Comparison of ENCODE assay signal across 21 cellular contexts in the genomic region with DNA sequence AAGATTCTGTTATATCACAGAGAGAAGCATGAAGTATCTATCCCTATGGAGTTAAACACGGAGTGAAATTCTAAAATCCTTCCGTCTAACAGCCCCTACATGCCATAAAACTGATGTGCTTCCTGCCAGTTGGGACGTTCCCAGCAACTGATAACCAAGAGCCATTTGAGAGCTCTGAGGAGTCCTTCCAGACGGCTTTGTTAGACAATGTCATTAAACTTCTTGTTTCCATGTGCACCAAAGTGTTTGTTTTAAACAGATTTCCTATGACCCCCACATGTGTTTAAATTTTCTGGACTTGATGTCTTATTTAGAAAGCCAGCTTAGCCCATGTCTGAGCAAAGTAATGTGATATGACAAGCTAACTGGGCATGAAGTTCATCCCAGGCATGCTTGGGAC. TPM values are rescaled to one million over a fixed set of nuclear protein-coding genes. Genes with fewer than 3 reads are reported as not detected.
DNase-seq lines count a peak whose midpoint lies in the region; TF ChIP-seq lines count a peak whose summit lies in the region.
"Had no signal": no experiment of that assay in that cellular context is flagged by ENCODE, and none has a peak within 500 bp of the region (broad histone marks: within the 10 kb centered on the region; RNA-seq: fewer than 3 reads in every experiment).

No MANE protein-coding gene starts in this region.

- H3K27ac Mint-ChIP-seq in dendritic cell treated with granulocyte-macrophage colony-stimulating factor and Interleukin-4, amounts not matched to agents 40 ng/mL and 50 ng/mL, for 4 days = peak overlapping the region; percentile 80

- H3K9me3 Mint-ChIP-seq in dendritic cell treated with granulocyte-macrophage colony-stimulating factor and Interleukin-4, amounts not matched to agents 40 ng/mL and 50 ng/mL, for 4 days = peaks cover 17% of the 10 kb centered on the region

- H3K4me1 Mint-ChIP-seq in dendritic cell treated with granulocyte-macrophage colony-stimulating factor and Interleukin-4, amounts not matched to agents 40 ng/mL and 50 ng/mL, for 4 days (ENCODE audit: low read depth) = peaks cover 45% of the 10 kb centered on the region

- H3K9ac ChIP-seq in GM23248 (no peak overlapping the region), smooth muscle cell (ENCODE audit: low read depth) (no peak overlapping the region)

- WGBS in GM23248 (ENCODE audit: low coverage in 1 of 2, low lambda C conversion rate in 2 of 2, missing lambda C conversion rate in 2 of 2), 2 experiments = 29 to 34% methylated on average over 4 of the region's 4 CpGs
- 27% methylated on average over 4 of the region's 4 CpGs for WGBS in hepatocyte (ENCODE audit: low lambda C conversion rate, missing lambda C conversion rate)
- 25% methylated on average over 4 of the region's 4 CpGs for WGBS in smooth muscle cell (ENCODE audit: low lambda C conversion rate)

- H4K20me1 ChIP-seq in GM23248 (ENCODE audit: insufficient read depth) = no peaks in the 10 kb centered on the region
- no peaks in the 10 kb centered on the region for H4K20me1 ChIP-seq in hepatocyte (ENCODE audit: insufficient read depth, poor library complexity, severe bottlenecking)
- H4K20me1 ChIP-seq in smooth muscle cell (ENCODE audit: low read depth) = no peaks in the 10 kb centered on the region

- H3K4me1 ChIP-seq in GM23248 (ENCODE audit: insufficient read depth) (peaks cover 17% of the 10 kb centered on the region), hepatocyte (ENCODE audit: insufficient read depth) (peaks cover 4% of the 10 kb centered on the region), smooth muscle cell (ENCODE audit: low read depth) (peaks cover 44% of the 10 kb centered on the region)
- H3K4me1 ChIP-seq: adrenal gland, breast epithelium, colonic mucosa, psoas muscle had no signal

- H3K27me3 Mint-ChIP-seq in dendritic cell treated with granulocyte-macrophage colony-stimulating factor and Interleukin-4, amounts not matched to agents 40 ng/mL and 50 ng/mL, for 4 days = no peaks in the 10 kb centered on the region

- H3K27me3 ChIP-seq in GM23248 (replicated peaks; ENCODE audit: insufficient read depth) = no peaks in the 10 kb centered on the region
- peaks cover 7% of the 10 kb centered on the region for H3K27me3 ChIP-seq in hepatocyte
- H3K27me3 ChIP-seq in smooth muscle cell (ENCODE audit: low read depth) = no peaks in the 10 kb centered on the region
- H3K27me3 ChIP-seq: adrenal gland, breast epithelium, colonic mucosa had no signal

- H3K36me3 ChIP-seq in GM23248 (ENCODE audit: low read depth) (no peaks in the 10 kb centered on the region), hepatocyte (replicated peaks; ENCODE audit: insufficient read depth, low read depth) (no peaks in the 10 kb centered on the region), smooth muscle cell (ENCODE audit: low read depth) (no peaks in the 10 kb centered on the region)
- H3K36me3 ChIP-seq: adrenal gland, breast epithelium, colonic mucosa had no signal

- peaks cover 20% of the 10 kb centered on the region for H3K36me3 Mint-ChIP-seq in dendritic cell treated with granulocyte-macrophage colony-stimulating factor and Interleukin-4, amounts not matched to agents 40 ng/mL and 50 ng/mL, for 4 days (ENCODE audit: low read depth)

- no peaks in the 10 kb centered on the region for H3K9me2 ChIP-seq in GM23248 (ENCODE audit: insufficient read depth)
- H3K9me2 ChIP-seq in hepatocyte (replicated peaks; ENCODE audit: insufficient read depth) = no peaks in the 10 kb centered on the region

- H3K4me3 ChIP-seq in GM23248 = no peak overlapping the region
- no peak overlapping the region for H3K4me3 ChIP-seq in hepatocyte
- H3K4me3 ChIP-seq in smooth muscle cell = no peak overlapping the region
- H3K4me3 ChIP-seq: adrenal gland, breast epithelium, colonic mucosa, lung, psoas muscle had no signal

- H3K9me3 ChIP-seq in GM23248 (ENCODE audit: low read depth) (no peaks in the 10 kb centered on the region), hepatocyte (ENCODE audit: low read depth) (no peaks in the 10 kb centered on the region), smooth muscle cell (replicated peaks; ENCODE audit: low read depth) (no peaks in the 10 kb centered on the region)
- H3K9me3 ChIP-seq: adrenal gland, breast epithelium, colonic mucosa, psoas muscle had no signal

- TF ChIP-seq CTCF in hepatocyte (IDR thresholded peaks at IDR 0.05; ENCODE audit: poor library complexity) = no peak
- no peak for TF ChIP-seq CTCF in smooth muscle cell (IDR thresholded peaks at IDR 0.05; ENCODE audit: borderline replicate concordance, insufficient read depth, poor library complexity, severe bottlenecking)

- H3K4me2 ChIP-seq in GM23248 (ENCODE audit: unreplicated experiment) (no peak overlapping the region), hepatocyte (no peak overlapping the region), smooth muscle cell (no peak overlapping the region)

- H3K27ac ChIP-seq in GM23248 (no peak overlapping the region), hepatocyte (no peak overlapping the region), smooth muscle cell (ENCODE audit: low read depth) (peak overlapping the region; percentile 25)
- H3K27ac ChIP-seq: breast epithelium, C4-2B, colonic mucosa, psoas muscle had no signal

- DNase-seq in GM23248 = peak; percentile 16
- DNase-seq in hepatocyte (ENCODE audit: low spot score) = peak; percentile 7
- DNase-seq in smooth muscle cell (lab: John Stamatoyannopoulos, UW; ENCODE audit: unreplicated experiment) = no peak
- DNase-seq in NCI-H2196 (lab: John Stamatoyannopoulos, UW; ENCODE audit: unreplicated experiment) = no peak
- no peak for DNase-seq in NCI-H1105 treated with DMSO at 0.1 percent for 48 hours (lab: John Stamatoyannopoulos, UW)
- no peak for DNase-seq in H4 (ENCODE audit: low spot score)
- DNase-seq: activated gamma-delta T cell treated with Interleukin-2 at 50 U/mL for 16 hours; activated T-cell treated with anti-CD3 and anti-CD28 coated beads, Interleukin-2, amount 50 U/mL, for 1 hour; adrenal gland; colonic mucosa; Karpas-422; kidney; MV-4-11; NCI-H2227 treated with DMSO at 0.1 percent for 48 hours; psoas muscle had no signal

- no peak overlapping the region for H3K4me3 Mint-ChIP-seq in dendritic cell treated with granulocyte-macrophage colony-stimulating factor and Interleukin-4, amounts not matched to agents 40 ng/mL and 50 ng/mL, for 4 days

- in situ Hi-C loops in GM23248 (cut with MboI) = no loop called here

- intact Hi-C loops in dendritic cell treated with granulocyte-macrophage colony-stimulating factor and Interleukin-4, amounts not matched to agents 40 ng/mL and 50 ng/mL, for 4 days (cut with micrococcal nuclease) = no loop called here

- H2AFZ ChIP-seq in GM23248 = peak overlapping the region; percentile 88
- H2AFZ ChIP-seq in hepatocyte = no peak overlapping the region
- peak overlapping the region; percentile 65 for H2AFZ ChIP-seq in smooth muscle cell (ENCODE audit: low read depth)

- H3K79me2 ChIP-seq in GM23248 (ENCODE audit: insufficient read depth) (no peaks in the 10 kb centered on the region), hepatocyte (no peaks in the 10 kb centered on the region), smooth muscle cell (ENCODE audit: low read depth) (no peaks in the 10 kb centered on the region)

- H3F3A ChIP-seq in GM23248 (ENCODE audit: insufficient read depth) (peaks cover 5% of the 10 kb centered on the region; the same call in 1 of the 2 replicates), smooth muscle cell (ENCODE audit: low read depth) (no peaks in the 10 kb centered on the region)

RNA-seq across cellular contexts. Expression of a gene that starts 57.2 kb away (rescaled TPM):
- 90.3 and 90.8 TPM in 2 replicates for total RNA-seq in GM23248 (2014; rRNA removed; shearing (Covaris generic))
- 40.1 and 45.7 TPM in 2 replicates for polyA plus RNA-seq in GM23248 (2016; fragmentation: Nextera tagmentation; extraction: Ambion mirVana)
- 36.8 and 45.9 TPM in 2 replicates for total RNA-seq in hepatocyte
- polyA plus RNA-seq in hepatocyte = 20.2 and 24.2 TPM in 2 replicates
- total RNA-seq in smooth muscle cell = 21.3 and 27.4 TPM in 2 replicates
- 13.9 and 20.5 TPM in 2 replicates for polyA plus RNA-seq in smooth muscle cell
- total RNA-seq in H4 (2014; rRNA removed; shearing (Covaris generic)) = 6.8 and 11.5 TPM in 2 replicates
- total RNA-seq: SK-MEL-5; T-helper 1 cell treated with Interleukin-12 subunit alpha and Interleukin-12 subunit beta and Interleukin-4 antibody, amounts not matched to agents 30 ng/mL and 1 ng/mL, for 36 hours had no signal

Comparison
In these comparisons a context has a peak if more than half of its experiments do, and no peak if none do; other contexts are left out.
1. DNase-seq: peak in GM23248 (single experiment) and hepatocyte (single experiment); none in smooth muscle cell (single experiment), NCI-H2196 (single experiment), NCI-H1105 treated with DMSO at 0.1 percent for 48 hours (single experiment) and H4 (single experiment).